14 cellular contexts compared by ENCODE assay signal in the genomic region with DNA sequence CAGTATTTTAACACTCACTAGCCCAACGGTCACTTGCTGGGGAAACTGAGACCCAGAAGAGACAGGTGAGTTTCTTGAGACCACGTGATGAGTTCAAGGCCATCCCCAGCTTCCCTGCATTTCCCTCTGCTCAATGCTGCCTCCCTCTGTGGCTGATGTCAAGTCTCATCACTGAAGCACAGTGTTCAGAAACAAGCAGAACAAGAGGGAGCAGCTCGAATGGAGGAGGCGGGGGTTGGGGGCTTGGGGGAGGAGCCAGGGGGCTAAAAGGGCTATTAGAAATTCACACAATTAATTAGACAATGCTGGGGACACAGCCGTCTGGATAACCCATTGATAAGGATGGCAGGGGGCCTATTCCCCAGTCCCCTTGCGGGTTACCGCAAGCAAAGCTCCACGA.
A peak's percentile ranks its signal among the peaks of the same experiment; 100 is the strongest.
DNase-seq lines count a peak whose midpoint lies in the region; ATAC-seq and TF ChIP-seq lines count a peak whose summit lies in the region.
"Had no signal": no experiment of that assay in that cellular context is flagged by ENCODE, and none has a peak within 500 bp of the region (broad histone marks: within the 10 kb centered on the region; RNA-seq: fewer than 3 reads in every experiment).

No MANE protein-coding gene starts in this region.

- H2AFZ ChIP-seq in HCT116 (ENCODE audit: low read depth, low read length, poor library complexity, severe bottlenecking) = no peak overlapping the region

- intact Hi-C loops in HCT116 (cut with micrococcal nuclease) (no loop called here), posterior cingulate gyrus (cut with DNase I) (no loop called here)

- H3K4me1 ChIP-seq in HCT116 (ENCODE audit: control insufficient read depth in 1 of 2, insufficient read depth in 2 of 2, low read length in 2 of 2) = no peaks in the 10 kb centered on the region

- H3K9me3 ChIP-seq in HCT116 (ENCODE audit: control insufficient read depth in 1 of 2, insufficient read depth in 1 of 2, low read depth in 1 of 2, low read length in 2 of 2) = no peaks in the 10 kb centered on the region

- POLR2A ChIA-PET in HCT116 (lab: Charles Lee) = no interaction called here

- peak; percentile 22; the same call in 1 of the 2 replicates for TF ChIP-seq RAD21 in HCT116 (IDR thresholded peaks at IDR 0.05; ENCODE audit: low read depth)

- TF ChIP-seq POLR2A in HCT116 (IDR thresholded peaks at IDR 0.05; ENCODE audit: borderline replicate concordance, extremely low read depth, insufficient read depth, insufficient read length) = no peak

- no peaks in the 10 kb centered on the region for H3K9me2 ChIP-seq in HCT116 (ENCODE audit: insufficient read depth)

- no peak for DNase-seq in HCT116 (ENCODE audit: low read depth, low spot score)
- peak; percentile 11 for DNase-seq in RPMI7951 (ENCODE audit: low read depth)
- DNase-seq in fibroblast of peridontal ligament (ENCODE audit: extremely low read depth) = peak; percentile 42
- peak in 6 of 10 donors; percentile 17 to 79 (median 30) for DNase-seq in posterior cingulate gyrus
- no peak for DNase-seq in AML-193 (lab: John Stamatoyannopoulos, UW)
- no peak for DNase-seq in germinal center (ENCODE audit: low spot score)
- DNase-seq: activated CD4-positive, alpha-beta T cell treated with anti-CD3 and anti-CD28 coated beads, Interleukin-2, amount 10 ng/mL, durations not matched to agents 7 days and 5 days; activated naive CD4-positive, alpha-beta T cell treated with anti-CD3 and anti-CD28 coated beads, Interleukin-2, amount 50 U/mL, for 16 hours; DMS79 treated with DMSO at 0.1 percent for 48 hours; NCI-H146; NCI-H510A; trophoblast cell had no signal

- H3K27ac ChIP-seq in HCT116 (ENCODE audit: low read depth, low read length) = no peak overlapping the region

- H3K27me3 ChIP-seq in HCT116 (ENCODE audit: insufficient read depth, low read length) = 0 out of 2 replicates have a peak, but pooled peaks cover 3% of the 10 kb centered on the region

- no peaks in the 10 kb centered on the region for H3K36me3 ChIP-seq in HCT116 (ENCODE audit: control insufficient read depth in 1 of 2, insufficient read depth in 2 of 2, low read length in 2 of 2)

- no peak overlapping the region for H3K4me2 ChIP-seq in HCT116 (ENCODE audit: low read length)

- no TSS peak for BruUV-seq in HCT116 (replicated peaks; lab: Mats Ljungman, UMichigan)

- no peak overlapping the region for H3K9ac ChIP-seq in HCT116 (ENCODE audit: low read length)

- TF ChIP-seq CTCF in HCT116 (IDR thresholded peaks at IDR 0.05 in 2 of 3, conservative IDR thresholded peaks at IDR 0.05 in 1 of 3; ENCODE audit: borderline replicate concordance in 1 of 3, insufficient read depth in 1 of 3, low read depth in 2 of 3, low read length in 2 of 3) = no peak

- CTCF ChIA-PET in HCT116 (lab: Charles Lee) = interaction anchor here (0.6 kb wide), 3 partner anchors 11 to 180 kb away, joined by 3 to 4 read pairs (median 3); no protein-coding TSS in a partner anchor

- H3K79me2 ChIP-seq in HCT116 (ENCODE audit: insufficient read depth, low read length) = no peaks in the 10 kb centered on the region

- ATAC-seq in HCT116 (0 out of 2 replicates have a peak, but pooled peaks have one; percentile 52), HG03439 (IDR thresholded peaks at IDR 0.05; ENCODE audit: unreplicated experiment) (no peak)
- ATAC-seq: stimulated activated effector memory CD8-positive, alpha-beta T cell treated with anti-CD3 and anti-CD28 coated beads, Interleukin-12 subunit alpha, Interleukin-12 subunit beta, amount 100 ng/mL, for 72 hours had no signal

- RAD21 ChIA-PET in HCT116 (lab: Charles Lee; ENCODE audit: low non-redundant PET in 1 of 2, low total read pairs in 2 of 2, uncharacterized antibody in 2 of 2, unreplicated experiment in 2 of 2) = no interaction called here

- H4K20me1 ChIP-seq in HCT116 (ENCODE audit: insufficient read depth) = no peaks in the 10 kb centered on the region

- no peak overlapping the region for H3K4me3 ChIP-seq in HCT116 (replicated peaks in 1 of 2; ENCODE audit: low read depth in 1 of 2, low read length in 2 of 2)

TF ChIP-seq in HCT116, 20 proteins besides CTCF, POLR2A, EP300 and RAD21:
- TF ChIP-seq, protein P1, sequence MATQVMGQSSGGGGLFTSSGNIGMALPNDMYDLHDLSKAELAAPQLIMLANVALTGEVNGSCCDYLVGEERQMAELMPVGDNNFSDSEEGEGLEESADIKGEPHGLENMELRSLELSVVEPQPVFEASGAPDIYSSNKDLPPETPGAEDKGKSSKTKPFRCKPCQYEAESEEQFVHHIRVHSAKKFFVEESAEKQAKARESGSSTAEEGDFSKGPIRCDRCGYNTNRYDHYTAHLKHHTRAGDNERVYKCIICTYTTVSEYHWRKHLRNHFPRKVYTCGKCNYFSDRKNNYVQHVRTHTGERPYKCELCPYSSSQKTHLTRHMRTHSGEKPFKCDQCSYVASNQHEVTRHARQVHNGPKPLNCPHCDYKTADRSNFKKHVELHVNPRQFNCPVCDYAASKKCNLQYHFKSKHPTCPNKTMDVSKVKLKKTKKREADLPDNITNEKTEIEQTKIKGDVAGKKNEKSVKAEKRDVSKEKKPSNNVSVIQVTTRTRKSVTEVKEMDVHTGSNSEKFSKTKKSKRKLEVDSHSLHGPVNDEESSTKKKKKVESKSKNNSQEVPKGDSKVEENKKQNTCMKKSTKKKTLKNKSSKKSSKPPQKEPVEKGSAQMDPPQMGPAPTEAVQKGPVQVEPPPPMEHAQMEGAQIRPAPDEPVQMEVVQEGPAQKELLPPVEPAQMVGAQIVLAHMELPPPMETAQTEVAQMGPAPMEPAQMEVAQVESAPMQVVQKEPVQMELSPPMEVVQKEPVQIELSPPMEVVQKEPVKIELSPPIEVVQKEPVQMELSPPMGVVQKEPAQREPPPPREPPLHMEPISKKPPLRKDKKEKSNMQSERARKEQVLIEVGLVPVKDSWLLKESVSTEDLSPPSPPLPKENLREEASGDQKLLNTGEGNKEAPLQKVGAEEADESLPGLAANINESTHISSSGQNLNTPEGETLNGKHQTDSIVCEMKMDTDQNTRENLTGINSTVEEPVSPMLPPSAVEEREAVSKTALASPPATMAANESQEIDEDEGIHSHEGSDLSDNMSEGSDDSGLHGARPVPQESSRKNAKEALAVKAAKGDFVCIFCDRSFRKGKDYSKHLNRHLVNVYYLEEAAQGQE (IDR thresholded peaks at IDR 0.05; ENCODE audit: low read depth) = no peak
- no peak for TF ChIP-seq ZNF274 (IDR thresholded peaks at IDR 0.05; ENCODE audit: low read depth, low read length)
- TF ChIP-seq, protein P2, sequence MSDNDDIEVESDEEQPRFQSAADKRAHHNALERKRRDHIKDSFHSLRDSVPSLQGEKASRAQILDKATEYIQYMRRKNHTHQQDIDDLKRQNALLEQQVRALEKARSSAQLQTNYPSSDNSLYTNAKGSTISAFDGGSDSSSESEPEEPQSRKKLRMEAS (IDR thresholded peaks at IDR 0.05) = no peak
- TF ChIP-seq SRF (IDR thresholded peaks at IDR 0.05; ENCODE audit: low read depth) = no peak
- TF ChIP-seq FOSL1 (IDR thresholded peaks at IDR 0.05; ENCODE audit: low read depth) = no peak
- TF ChIP-seq, protein P3, sequence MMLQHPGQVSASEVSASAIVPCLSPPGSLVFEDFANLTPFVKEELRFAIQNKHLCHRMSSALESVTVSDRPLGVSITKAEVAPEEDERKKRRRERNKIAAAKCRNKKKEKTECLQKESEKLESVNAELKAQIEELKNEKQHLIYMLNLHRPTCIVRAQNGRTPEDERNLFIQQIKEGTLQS (IDR thresholded peaks at IDR 0.05) = no peak
- TF ChIP-seq SIN3A (IDR thresholded peaks at IDR 0.05; ENCODE audit: low read depth) = no peak
- TF ChIP-seq SP1 (IDR thresholded peaks at IDR 0.05; ENCODE audit: low read depth) = no peak
TF ChIP-seq in HCT116: peak in this region for 0.

Comparison
In these comparisons a context has a peak if more than half of its experiments do, and no peak if none do; other contexts are left out.
1. DNase-seq: peak in RPMI7951 (single experiment), fibroblast of peridontal ligament (single experiment) and posterior cingulate gyrus (6 of 10); none in HCT116 (single experiment), AML-193 (0 of 2) and germinal center (single experiment).